In the genomic region with DNA sequence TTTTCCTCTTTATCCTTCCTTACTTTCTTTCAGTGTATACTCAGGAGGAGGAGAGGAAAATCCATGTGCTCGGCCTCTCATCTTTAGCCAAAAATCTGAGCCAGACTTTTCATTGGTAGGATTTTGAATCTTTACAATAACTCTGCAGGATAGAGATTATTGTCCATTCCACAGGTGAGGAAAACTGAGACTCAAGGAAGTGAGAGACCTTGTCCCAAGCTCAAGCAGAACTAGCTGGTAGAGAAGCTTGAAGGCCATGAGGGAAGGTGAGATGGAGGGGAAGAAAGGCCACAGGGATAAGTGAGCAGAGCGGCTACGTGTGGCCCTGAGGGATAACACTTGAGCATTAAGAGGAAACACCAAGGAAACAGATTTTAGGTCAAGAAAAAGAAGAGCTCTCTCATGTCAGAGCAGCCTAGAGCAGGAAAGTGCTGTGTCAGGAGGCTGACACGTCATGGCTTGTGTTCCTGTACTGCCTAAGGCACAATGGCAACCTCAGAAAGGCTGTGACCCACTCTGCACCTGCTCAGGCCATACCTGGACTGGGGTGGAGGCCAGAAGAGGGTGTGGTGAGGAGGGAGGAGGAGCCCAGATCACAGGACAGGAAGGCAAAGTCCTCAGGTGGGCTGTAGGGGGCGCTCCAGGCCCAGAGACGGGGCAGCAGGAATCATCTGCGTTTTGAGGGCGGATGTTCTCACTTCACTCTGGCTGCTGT, we compare ENCODE assay signal across 8 cellular contexts. TPM values are rescaled to one million over a fixed set of nuclear protein-coding genes. Genes with fewer than 3 reads are reported as not detected.
A peak's percentile ranks its signal among the peaks of the same experiment; 100 is the strongest.
DNase-seq lines count a peak whose midpoint lies in the region; ATAC-seq, FAIRE-seq and TF ChIP-seq lines count a peak whose summit lies in the region.

No MANE protein-coding gene starts in this region.

- no peak overlapping the region for H2AK5ac ChIP-seq in H1 (ENCODE audit: low read depth, low read length)

- no peaks in the 10 kb centered on the region for H3K36me3 ChIP-seq in H1 (ENCODE audit: control insufficient read depth in 2 of 4, insufficient read depth in 4 of 4, low read length in 3 of 4)

- no peak overlapping the region for H4K5ac ChIP-seq in H1 (ENCODE audit: insufficient read length, low read depth, low read length)

- in situ Hi-C loops in GM13977 (cut with MboI; ENCODE audit: low pct_unique_long_range_greater_than_20kb, low sequenced_read_pairs, unreplicated experiment) = loop anchor here (10.0 kb wide), 1 partner anchor 128 kb away; no protein-coding TSS in a partner anchor

- peak; percentile 69 for ATAC-seq in HG02943 (IDR thresholded peaks at IDR 0.05; ENCODE audit: low read depth, unreplicated experiment)
- ATAC-seq in activated CD8-positive, alpha-beta T cell treated with anti-CD3 and anti-CD28 coated beads for 36 hours = peak; percentile 100

- peak; percentile 97 to 99 for TF ChIP-seq RAD21 in H1 (IDR thresholded peaks at IDR 0.05 in 1 of 2, conservative IDR thresholded peaks at IDR 0.05 in 1 of 2; ENCODE audit: low read depth in 2 of 2, low read length in 2 of 2)

- no peak overlapping the region for H2BK15ac ChIP-seq in H1 (ENCODE audit: low read length)

- POLR2A ChIA-PET in activated CD8-positive, alpha-beta T cell treated with anti-CD3 and anti-CD28 coated beads for 36 hours (lab: Charles Lee) = interaction anchor here (0.6 to 2.3 kb wide), 8 partner anchors 25 to 355 kb away, joined by 3 to 7 read pairs (median 3); a partner anchor contains a TSS
- POLR2A ChIA-PET in H1 (lab: Charles Lee; ENCODE audit: partially characterized antibody) = interaction anchor here (1.4 kb wide), 1 partner anchor 30 kb away, joined by 3 read pairs; no protein-coding TSS in a partner anchor

- H3K9me3 Mint-ChIP-seq in activated CD8-positive, alpha-beta T cell treated with anti-CD3 and anti-CD28 coated beads for 36 hours = peaks cover 5% of the 10 kb centered on the region

- H3K9me3 ChIP-seq in H1 (ENCODE audit: insufficient read depth in 2 of 2, low read depth in 1 of 2, low read length in 1 of 2) = peaks cover 4 to 6% of the 10 kb centered on the region in 2 experiments; a peak in 2 of 4 replicates

- no peak overlapping the region for H3K4me3 ChIP-seq in H1 (ENCODE audit: extremely low read depth in 1 of 4, insufficient read depth in 2 of 4, low read depth in 3 of 4, low read length in 4 of 4)

- no peaks in the 10 kb centered on the region for H4K20me1 ChIP-seq in H1 (replicated peaks in 1 of 2; ENCODE audit: control insufficient read depth in 1 of 2, insufficient read depth in 2 of 2, low read length in 2 of 2)

- H3K4me1 ChIP-seq in H1 (replicated peaks in 1 of 4; ENCODE audit: control insufficient read depth in 3 of 4, insufficient read depth in 4 of 4, low read length in 3 of 4) = no peaks in the 10 kb centered on the region

- no peak overlapping the region for H2BK120ac ChIP-seq in H1 (replicated peaks; ENCODE audit: low read depth, low read length)

- no peak overlapping the region for H3K4me3 Mint-ChIP-seq in activated CD8-positive, alpha-beta T cell treated with anti-CD3 and anti-CD28 coated beads for 36 hours

- no peak overlapping the region for H3K9ac ChIP-seq in H1 (replicated peaks in 1 of 4; ENCODE audit: extremely low read depth in 1 of 4, low read depth in 3 of 4, low read length in 3 of 4)

- no peak overlapping the region for H2BK20ac ChIP-seq in H1 (ENCODE audit: low read length)

- H3K27ac Mint-ChIP-seq in activated CD8-positive, alpha-beta T cell treated with anti-CD3 and anti-CD28 coated beads for 36 hours = peak overlapping the region; percentile 47

- H3K79me1 ChIP-seq in H1 (ENCODE audit: low read depth, low read length) = no peaks in the 10 kb centered on the region

- H3K4me1 Mint-ChIP-seq in activated CD8-positive, alpha-beta T cell treated with anti-CD3 and anti-CD28 coated beads for 36 hours (ENCODE audit: low read depth) = peaks cover 4% of the 10 kb centered on the region

- CTCF ChIA-PET in activated CD8-positive, alpha-beta T cell treated with anti-CD3 and anti-CD28 coated beads for 36 hours (lab: Charles Lee) = interaction anchor here (0.6 to 4.0 kb wide), 54 partner anchors 8 to 378 kb away, joined by 3 to 130 read pairs (median 4); a partner anchor contains a TSS
- CTCF ChIA-PET in H1 (lab: Charles Lee; ENCODE audit: partially characterized antibody) = interaction anchor here (0.6 to 4.6 kb wide), 35 partner anchors 9 to 879 kb away, joined by 3 to 39 read pairs (median 3); a partner anchor contains a TSS

- 29% methylated on average over 8 of the region's 8 CpGs; no CpG with 5 or more reads in 1 of the 2 experiments for WGBS in H1 (ENCODE audit: extremely low coverage in 1 of 2, insufficient coverage in 1 of 2, insufficient read length in 1 of 2, insufficient replicate concordance in 2 of 2, low coverage in 1 of 2, low lambda C conversion rate in 2 of 2, missing lambda C conversion rate in 1 of 2), 2 experiments

- no peak overlapping the region for H3K14ac ChIP-seq in H1 (ENCODE audit: insufficient read length)

- no peak overlapping the region for H3K18ac ChIP-seq in H1 (ENCODE audit: extremely low read depth, low read length)

- no peak overlapping the region for H4K91ac ChIP-seq in H1 (replicated peaks; ENCODE audit: insufficient read length, low read length)

- no peak overlapping the region for H4K8ac ChIP-seq in H1 (ENCODE audit: extremely low read depth, insufficient read depth, low read length)

- H2AFZ ChIP-seq in H1 (ENCODE audit: low read length) = no peak overlapping the region

- H3K23ac ChIP-seq in H1 (ENCODE audit: insufficient read length) = no peak overlapping the region

- TF ChIP-seq CTCF in GM13977 (IDR thresholded peaks at IDR 0.05; ENCODE audit: extremely low read depth, insufficient read depth, missing control alignments) (peak; percentile 91), H1 (IDR thresholded peaks at IDR 0.05; ENCODE audit: control extremely low read depth in 1 of 3, insufficient read depth in 1 of 3, low read depth in 1 of 3, low read length in 3 of 3) (peak; percentile 92 to 98 (median 93))
- TF ChIP-seq CTCF in activated CD8-positive, alpha-beta T cell treated with anti-CD3 and anti-CD28 coated beads for 36 hours (IDR thresholded peaks at IDR 0.05) = peak; percentile 84

- no peak overlapping the region for H2BK5ac ChIP-seq in H1 (ENCODE audit: low read depth, low read length)

- no peak overlapping the region for H3K4ac ChIP-seq in H1 (replicated peaks; ENCODE audit: insufficient read length, low read depth, low read length)

- H3K79me2 ChIP-seq in H1 (ENCODE audit: control insufficient read depth in 1 of 2, insufficient read depth in 2 of 2, low read length in 2 of 2) = no peaks in the 10 kb centered on the region

- H3K23me2 ChIP-seq in H1 (ENCODE audit: low read depth, low read length) = no peaks in the 10 kb centered on the region

- DNase-seq in GM13977 (ENCODE audit: low spot score) = peak; percentile 84
- peak; percentile 4 to 65 for DNase-seq in NCI-H526 (lab: John Stamatoyannopoulos, UW)
- peak; percentile 91 for DNase-seq in activated CD8-positive, alpha-beta T cell treated with anti-CD3 and anti-CD28 coated beads for 36 hours
- peak; percentile 67 to 94 for DNase-seq in H1 (ENCODE audit: low read depth in 1 of 2, low spot score in 2 of 2)
- peak; percentile 40 for DNase-seq in midbrain (lab: John Stamatoyannopoulos, UW)
- DNase-seq in stimulated activated CD8-positive, alpha-beta memory T cell treated with anti-CD3 and anti-CD28 coated beads, Interleukin-7, amount 100 ng/mL, for 1 hour (ENCODE audit: low read depth in 2 of 2) = peak; percentile 53 to 84
- DNase-seq in SK-N-DZ (ENCODE audit: low spot score) = no peak

- no peak overlapping the region for H3K27ac ChIP-seq in H1 (ENCODE audit: low read depth, low read length)

- H2BK12ac ChIP-seq in H1 (ENCODE audit: low read depth, low read length) = 0 out of 2 replicates have a peak overlapping the region, but pooled peaks have one; percentile 19

- FAIRE-seq in H1 (lab: Jason Lieb, UNC) = peak; percentile 62

- no peaks in the 10 kb centered on the region for H3K36me3 Mint-ChIP-seq in activated CD8-positive, alpha-beta T cell treated with anti-CD3 and anti-CD28 coated beads for 36 hours (ENCODE audit: low read depth)

- H3K27me3 ChIP-seq in H1 (replicated peaks in 1 of 4; ENCODE audit: control insufficient read depth in 3 of 4, extremely low read depth in 1 of 4, insufficient read depth in 3 of 4, low read length in 3 of 4) = no peaks in the 10 kb centered on the region; a peak in 1 of 7 replicates

- no peak overlapping the region for H3K4me2 ChIP-seq in H1 (ENCODE audit: insufficient read depth in 1 of 2, low read depth in 2 of 2, low read length in 2 of 2)

- TF ChIP-seq POLR2A in H1 (IDR thresholded peaks at IDR 0.05; ENCODE audit: control extremely low read depth in 1 of 2, low read depth in 2 of 2, low read length in 2 of 2) = no peak

- H3K56ac ChIP-seq in H1 (replicated peaks; ENCODE audit: insufficient read length, low read depth, low read length) = no peak overlapping the region

- intact Hi-C loops in activated CD8-positive, alpha-beta T cell treated with anti-CD3 and anti-CD28 coated beads for 36 hours (cut with micrococcal nuclease) = loop anchor here (1.0 kb wide), 1 partner anchor 126 kb away; no protein-coding TSS in a partner anchor

- no peaks in the 10 kb centered on the region for H3K27me3 Mint-ChIP-seq in activated CD8-positive, alpha-beta T cell treated with anti-CD3 and anti-CD28 coated beads for 36 hours

- TF ChIP-seq EP300 in H1 (IDR thresholded peaks at IDR 0.05; ENCODE audit: borderline replicate concordance in 1 of 2, low read depth in 2 of 2, low read length in 2 of 2) = 0 out of 3 replicates have a peak, but pooled peaks of 1 of the 2 experiments have one; percentile 8

RNA-seq across cellular contexts. Expression of a gene that starts 11.9 kb away (rescaled TPM):
- not detected for total RNA-seq in activated CD8-positive, alpha-beta T cell treated with anti-CD3 and anti-CD28 coated beads for 36 hours
- total RNA-seq in H1 (2021; fragmentation: NEBNext Ultra II Directional; extraction: Animal tissue kit (Norgen Biotek cat#: 25700)) = not detected in 2 replicates
- not detected in 2 replicates for polyA plus RNA-seq in H1 (2011; rRNA removed)
- not detected for polyA plus RNA-seq in H1 (2011; cell fraction: cytosol; rRNA removed)
- not detected for polyA plus RNA-seq in H1 (2011; cell fraction: nucleus; rRNA removed)
- polyA plus RNA-seq in H1 (2012, experiment 1 of 2) = not detected in 4 replicates
- not detected for polyA plus RNA-seq in H1 (2012, experiment 2 of 2)
- polyA plus RNA-seq in H1 (2013, experiment 1 of 2) = not detected
- not detected for polyA plus RNA-seq in H1 (2013, experiment 2 of 2)
- not detected in 2 replicates for polyA minus RNA-seq in H1 (2011; rRNA and poly(A)+ RNA removed)
- polyA minus RNA-seq in H1 (2011; cell fraction: cytosol; rRNA and poly(A)+ RNA removed) = not detected
- polyA minus RNA-seq in H1 (2011; cell fraction: nucleus; rRNA and poly(A)+ RNA removed) = not detected
- not detected in 2 replicates for polyA plus RNA-seq in SK-N-DZ (2014; cell fraction: cytosol; rRNA removed)
- not detected in 2 replicates for polyA plus RNA-seq in SK-N-DZ (2014; cell fraction: nucleus; rRNA removed)

RNA-seq across cellular contexts. Expression of a gene that starts 12.6 kb away (rescaled TPM):
- total RNA-seq in activated CD8-positive, alpha-beta T cell treated with anti-CD3 and anti-CD28 coated beads for 36 hours = 10 to 100 TPM; 30.7 to 33.6 TPM
- not detected in 2 replicates for total RNA-seq in H1 (2021; fragmentation: NEBNext Ultra II Directional; extraction: Animal tissue kit (Norgen Biotek cat#: 25700))
- polyA plus RNA-seq in H1 (2011; rRNA removed) = 0.17 TPM in 1 of 2 replicates, not detected in the other
- polyA plus RNA-seq in H1 (2011; cell fraction: cytosol; rRNA removed) = not detected
- polyA plus RNA-seq in H1 (2011; cell fraction: nucleus; rRNA removed) = not detected
- not detected in 4 replicates for polyA plus RNA-seq in H1 (2012, experiment 1 of 2)
- not detected for polyA plus RNA-seq in H1 (2012, experiment 2 of 2)
- polyA plus RNA-seq in H1 (2013, experiment 1 of 2) = 0.18 TPM
- 0.17 TPM for polyA plus RNA-seq in H1 (2013, experiment 2 of 2)
- polyA minus RNA-seq in H1 (2011; rRNA and poly(A)+ RNA removed) = 1.8 TPM in 1 of 2 replicates, not detected in the other
- polyA minus RNA-seq in H1 (2011; cell fraction: cytosol; rRNA and poly(A)+ RNA removed) = not detected
- polyA minus RNA-seq in H1 (2011; cell fraction: nucleus; rRNA and poly(A)+ RNA removed) = not detected
- polyA plus RNA-seq in SK-N-DZ (2014; cell fraction: cytosol; rRNA removed) = not detected in 2 replicates
- polyA plus RNA-seq in SK-N-DZ (2014; cell fraction: nucleus; rRNA removed) = not detected in 2 replicates

RNA-seq across cellular contexts. Expression of a gene that starts 31.6 kb away (rescaled TPM):
- total RNA-seq in activated CD8-positive, alpha-beta T cell treated with anti-CD3 and anti-CD28 coated beads for 36 hours = 100 to 1,000 TPM; 141 to 144 TPM
- 9.2 and 9.5 TPM in 2 replicates for total RNA-seq in H1 (2021; fragmentation: NEBNext Ultra II Directional; extraction: Animal tissue kit (Norgen Biotek cat#: 25700))
- 23.2 and 30.1 TPM in 2 replicates for polyA plus RNA-seq in H1 (2011; rRNA removed)
- 12.8 TPM for polyA plus RNA-seq in H1 (2011; cell fraction: cytosol; rRNA removed)
- 21.1 TPM for polyA plus RNA-seq in H1 (2011; cell fraction: nucleus; rRNA removed)
- polyA plus RNA-seq in H1 (2012, experiment 1 of 2) = 92.5 to 136 TPM (median 103 TPM) in 4 replicates
- polyA plus RNA-seq in H1 (2012, experiment 2 of 2) = 50.9 TPM
- 278 TPM for polyA plus RNA-seq in H1 (2013, experiment 1 of 2)
- polyA plus RNA-seq in H1 (2013, experiment 2 of 2) = 279 TPM
- polyA minus RNA-seq in H1 (2011; rRNA and poly(A)+ RNA removed) = 3.3 and 4.2 TPM in 2 replicates
- 24.2 TPM for polyA minus RNA-seq in H1 (2011; cell fraction: cytosol; rRNA and poly(A)+ RNA removed)
- polyA minus RNA-seq in H1 (2011; cell fraction: nucleus; rRNA and poly(A)+ RNA removed) = 5.4 TPM
- polyA plus RNA-seq in SK-N-DZ (2014; cell fraction: cytosol; rRNA removed) = not detected in 2 replicates
- polyA plus RNA-seq in SK-N-DZ (2014; cell fraction: nucleus; rRNA removed) = 1.5 TPM in 1 of 2 replicates, not detected in the other

RNA-seq across cellular contexts. Expression of a gene that starts 48.8 kb away (rescaled TPM):
- total RNA-seq in activated CD8-positive, alpha-beta T cell treated with anti-CD3 and anti-CD28 coated beads for 36 hours = 10 to 100 TPM; 22.1 to 23.3 TPM
- 3.5 and 7.9 TPM in 2 replicates for total RNA-seq in H1 (2021; fragmentation: NEBNext Ultra II Directional; extraction: Animal tissue kit (Norgen Biotek cat#: 25700))
- 109 and 117 TPM in 2 replicates for polyA plus RNA-seq in H1 (2011; rRNA removed)
- polyA plus RNA-seq in H1 (2011; cell fraction: cytosol; rRNA removed) = 255 TPM
- polyA plus RNA-seq in H1 (2011; cell fraction: nucleus; rRNA removed) = 53.0 TPM
- 61.1 to 122 TPM (median 93.3 TPM) in 4 replicates for polyA plus RNA-seq in H1 (2012, experiment 1 of 2)
- 263 TPM for polyA plus RNA-seq in H1 (2012, experiment 2 of 2)
- 64.0 TPM for polyA plus RNA-seq in H1 (2013, experiment 1 of 2)
- 72.0 TPM for polyA plus RNA-seq in H1 (2013, experiment 2 of 2)
- polyA minus RNA-seq in H1 (2011; rRNA and poly(A)+ RNA removed) = 15.8 and 21.0 TPM in 2 replicates
- 24.5 TPM for polyA minus RNA-seq in H1 (2011; cell fraction: cytosol; rRNA and poly(A)+ RNA removed)
- 16.6 TPM for polyA minus RNA-seq in H1 (2011; cell fraction: nucleus; rRNA and poly(A)+ RNA removed)
- polyA plus RNA-seq in SK-N-DZ (2014; cell fraction: cytosol; rRNA removed) = 0.49 TPM in 1 of 2 replicates, not detected in the other
- polyA plus RNA-seq in SK-N-DZ (2014; cell fraction: nucleus; rRNA removed) = not detected in 2 replicates

RNA-seq across cellular contexts. Expression of a gene that starts 55.7 kb away (rescaled TPM):
- not detected for total RNA-seq in activated CD8-positive, alpha-beta T cell treated with anti-CD3 and anti-CD28 coated beads for 36 hours
- total RNA-seq in H1 (2021; fragmentation: NEBNext Ultra II Directional; extraction: Animal tissue kit (Norgen Biotek cat#: 25700)) = not detected in 2 replicates
- polyA plus RNA-seq in H1 (2011; rRNA removed) = 1.7 and 2.1 TPM in 2 replicates
- polyA plus RNA-seq in H1 (2011; cell fraction: cytosol; rRNA removed) = 1.4 TPM
- polyA plus RNA-seq in H1 (2011; cell fraction: nucleus; rRNA removed) = 2.3 TPM
- 2.2 to 7.4 TPM (median 3.0 TPM) in 4 replicates for polyA plus RNA-seq in H1 (2012, experiment 1 of 2)
- polyA plus RNA-seq in H1 (2012, experiment 2 of 2) = 3.1 TPM
- 7.4 TPM for polyA plus RNA-seq in H1 (2013, experiment 1 of 2)
- 7.4 TPM for polyA plus RNA-seq in H1 (2013, experiment 2 of 2)
- 0.73 and 0.93 TPM in 2 replicates for polyA minus RNA-seq in H1 (2011; rRNA and poly(A)+ RNA removed)
- polyA minus RNA-seq in H1 (2011; cell fraction: cytosol; rRNA and poly(A)+ RNA removed) = not detected
- polyA minus RNA-seq in H1 (2011; cell fraction: nucleus; rRNA and poly(A)+ RNA removed) = not detected
- not detected in 2 replicates for polyA plus RNA-seq in SK-N-DZ (2014; cell fraction: cytosol; rRNA removed)
- not detected in 2 replicates for polyA plus RNA-seq in SK-N-DZ (2014; cell fraction: nucleus; rRNA removed)

Comparison
In these comparisons a context has a peak if more than half of its experiments do, and no peak if none do; other contexts are left out.
1. RNA of a gene that starts 12.6 kb away (total RNA-seq): 30.7 to 33.6 TPM in activated CD8-positive, alpha-beta T cell treated with anti-CD3 and anti-CD28 coated beads for 36 hours; not detected in H1; every median in the first group is over 10 times any median in the second.
2. RNA of a gene that starts 31.6 kb away (total RNA-seq): 141 to 144 TPM in activated CD8-positive, alpha-beta T cell treated with anti-CD3 and anti-CD28 coated beads for 36 hours; 9.2 to 9.5 TPM in H1; every median in the first group is over 10 times any median in the second.
3. Peak in every context shown above with its lines, with median percentiles within 50 percentile points of each other: CTCF ChIP-seq.